In genomic region chr5:149860801-149861322, GRCh38 we compare ENCODE assay signal across 8 cellular contexts.
DNase-seq lines count a peak whose midpoint lies in the region; ATAC-seq and TF ChIP-seq lines count a peak whose summit lies in the region.

No MANE protein-coding gene starts in this region.

- 67 to 83% methylated on average over 7 of the region's 7 CpGs for WGBS in body of pancreas, 2 donors

- H3K27ac ChIP-seq in CD4-positive, CD25-positive, alpha-beta regulatory T cell (ENCODE audit: insufficient read depth, low read length, poor library complexity, severe bottlenecking), result no peak overlapping the region
- no peak overlapping the region for H3K27ac ChIP-seq in body of pancreas

- in situ Hi-C loops in astrocyte of the cerebellum (cut with HindIII; ENCODE audit: low sequenced_read_pairs), result no loop called here

- H3K4me1 Mint-ChIP-seq in CD4-positive, CD25-positive, alpha-beta regulatory T cell, result peaks cover 0 to 10% (median 7%) of the 10 kb centered on the region in 4 donors
- H3K4me1 Mint-ChIP-seq in mesothelial cell of epicardium, result peaks cover 4% of the 10 kb centered on the region

- intact Hi-C loops in body of pancreas (cut with DNase I), result no loop called here

- no peaks in the 10 kb centered on the region for H3K36me3 Mint-ChIP-seq in CD4-positive, CD25-positive, alpha-beta regulatory T cell
- no peaks in the 10 kb centered on the region for H3K36me3 Mint-ChIP-seq in mesothelial cell of epicardium

- H3K36me3 ChIP-seq in CD4-positive, CD25-positive, alpha-beta regulatory T cell (ENCODE audit: control insufficient read depth, insufficient read depth, low read length), result no peaks in the 10 kb centered on the region
- no peaks in the 10 kb centered on the region for H3K36me3 ChIP-seq in body of pancreas (replicated peaks in 1 of 2; ENCODE audit: insufficient read depth in 1 of 2, low read depth in 2 of 2)

- peaks cover 5% of the 10 kb centered on the region for H3K4me1 ChIP-seq in CD4-positive, CD25-positive, alpha-beta regulatory T cell (ENCODE audit: control insufficient read depth, insufficient read depth, low read length, poor library complexity, severe bottlenecking)
- peaks cover 9% of the 10 kb centered on the region for H3K4me1 ChIP-seq in body of pancreas

- no peak overlapping the region for H3K4me3 ChIP-seq in CD4-positive, CD25-positive, alpha-beta regulatory T cell (ENCODE audit: low read depth, low read length)
- no peak overlapping the region for H3K4me3 ChIP-seq in astrocyte of the cerebellum (ENCODE audit: low read depth, low read length)
- H3K4me3 ChIP-seq in body of pancreas, result no peak overlapping the region

- ATAC-seq in CD4-positive, CD25-positive, alpha-beta regulatory T cell (ENCODE audit: low read depth in 2 of 2), result peak in 1 of 2 donors; percentile 39
- peak; percentile 60 for ATAC-seq in GM19397 (IDR thresholded peaks at IDR 0.05; ENCODE audit: unreplicated experiment)
- ATAC-seq in HG03196 (IDR thresholded peaks at IDR 0.05; ENCODE audit: unreplicated experiment), result peak; percentile 77
- no peak for ATAC-seq in body of pancreas
- no peak for ATAC-seq in HG03135 (IDR thresholded peaks at IDR 0.05; ENCODE audit: unreplicated experiment)

- H3K9me3 Mint-ChIP-seq in CD4-positive, CD25-positive, alpha-beta regulatory T cell, result no peaks in the 10 kb centered on the region
- peaks cover 3% of the 10 kb centered on the region for H3K9me3 Mint-ChIP-seq in mesothelial cell of epicardium

- no peak overlapping the region for H3K4me3 Mint-ChIP-seq in CD4-positive, CD25-positive, alpha-beta regulatory T cell
- H3K4me3 Mint-ChIP-seq in mesothelial cell of epicardium, result no peak overlapping the region

- peak overlapping the region in 2 of 3 donors; percentile 83 to 87 for H3K27ac Mint-ChIP-seq in CD4-positive, CD25-positive, alpha-beta regulatory T cell
- no peak overlapping the region for H3K27ac Mint-ChIP-seq in mesothelial cell of epicardium

- TF ChIP-seq POLR2A in body of pancreas (IDR thresholded peaks at IDR 0.05) (no peak), erythroblast (IDR thresholded peaks at IDR 0.05; ENCODE audit: low read length) (no peak)

- peak in 1 of 3 donors; percentile 60 for DNase-seq in CD4-positive, CD25-positive, alpha-beta regulatory T cell
- DNase-seq in astrocyte of the cerebellum (ENCODE audit: low read depth), result peak; percentile 27
- DNase-seq in body of pancreas, result no peak
- DNase-seq in erythroblast (lab: John Stamatoyannopoulos, UW), result no peak
- no peak for DNase-seq in mesothelial cell of epicardium (ENCODE audit: low spot score in 2 of 2, unreplicated experiment in 2 of 2)

- no peaks in the 10 kb centered on the region for H3K27me3 Mint-ChIP-seq in CD4-positive, CD25-positive, alpha-beta regulatory T cell
- no peaks in the 10 kb centered on the region for H3K27me3 Mint-ChIP-seq in mesothelial cell of epicardium (ENCODE audit: low read depth)

- H3K9me3 ChIP-seq in CD4-positive, CD25-positive, alpha-beta regulatory T cell (ENCODE audit: control insufficient read depth in 2 of 2, low read length in 2 of 2), result no peaks in the 10 kb centered on the region
- no peaks in the 10 kb centered on the region for H3K9me3 ChIP-seq in body of pancreas

- H3K27me3 ChIP-seq in CD4-positive, CD25-positive, alpha-beta regulatory T cell (ENCODE audit: control insufficient read depth, insufficient read depth, low read length), result no peaks in the 10 kb centered on the region
- H3K27me3 ChIP-seq in body of pancreas, result no peaks in the 10 kb centered on the region

- TF ChIP-seq CTCF in astrocyte of the cerebellum (IDR thresholded peaks at IDR 0.05; ENCODE audit: low read depth, low read length, missing control alignments), result no peak
- no peak for TF ChIP-seq CTCF in body of pancreas (IDR thresholded peaks at IDR 0.05)
- no peak for TF ChIP-seq CTCF in mesothelial cell of epicardium (IDR thresholded peaks at IDR 0.05; ENCODE audit: unreplicated experiment)

Comparison
In these comparisons a context has a peak if more than half of its experiments do, and no peak if none do; other contexts are left out.
1. ATAC-seq: peak in GM19397 (single experiment) and HG03196 (single experiment); none in body of pancreas (single experiment) and HG03135 (single experiment).